Comparison of ENCODE assay signal across 10 cellular contexts in the genomic region with DNA sequence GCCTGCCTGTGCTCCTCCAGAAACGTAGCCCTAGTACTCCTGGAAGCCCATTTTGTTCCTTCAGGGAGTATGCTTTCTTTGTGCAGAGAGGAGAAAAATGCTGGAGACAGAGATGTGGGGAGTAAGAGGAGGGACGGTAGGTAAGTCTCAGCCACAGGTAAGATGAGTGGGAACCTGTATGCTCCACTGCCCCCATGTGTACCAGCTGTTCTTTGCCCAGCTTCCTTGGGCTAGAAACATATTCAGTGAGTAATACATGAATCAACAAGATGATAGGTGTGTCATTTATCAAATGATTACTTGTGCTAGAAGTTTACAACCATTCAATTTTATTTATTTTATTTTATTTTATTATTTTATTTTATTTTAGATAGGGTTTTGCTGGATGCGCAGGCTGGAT. TPM values are rescaled to one million over a fixed set of nuclear protein-coding genes. Genes with fewer than 3 reads are reported as not detected.
DNase-seq lines count a peak whose midpoint lies in the region; ATAC-seq and TF ChIP-seq lines count a peak whose summit lies in the region.
"Had no signal": no experiment of that assay in that cellular context is flagged by ENCODE, and none has a peak within 500 bp of the region (broad histone marks: within the 10 kb centered on the region; RNA-seq: fewer than 3 reads in every experiment).

No MANE protein-coding gene starts in this region.

- H3K4me3 ChIP-seq in left ventricle myocardium inferior (peak overlapping the region; percentile 36), MM.1S (ENCODE audit: low read length) (peak overlapping the region; percentile 50)

- ATAC-seq in Right ventricle myocardium inferior: no peak
- ATAC-seq in effector memory CD8-positive, alpha-beta T cell (replicated peaks): peak; percentile 58

- no peak overlapping the region for H3K27ac ChIP-seq in left ventricle myocardium inferior (replicated peaks)
- H3K27ac ChIP-seq in MM.1S (ENCODE audit: low read length): no peak overlapping the region
- H3K27ac ChIP-seq: HL-60 had no signal

- peaks cover 21% of the 10 kb centered on the region for H3K4me1 ChIP-seq in left ventricle myocardium inferior
- 0 out of 2 replicates have a peak, but pooled peaks cover 2% of the 10 kb centered on the region for H3K4me1 ChIP-seq in MM.1S (ENCODE audit: low read length)

- H3K9me3 ChIP-seq in left ventricle myocardium inferior (replicated peaks) (no peaks in the 10 kb centered on the region), MM.1S (replicated peaks; ENCODE audit: insufficient read depth, low read length) (no peaks in the 10 kb centered on the region)

- peaks cover 25 to 49% of the 10 kb centered on the region in 2 donors for H3K4me1 Mint-ChIP-seq in effector memory CD8-positive, alpha-beta T cell (ENCODE audit: low read depth in 2 of 2)
- peaks cover 59% of the 10 kb centered on the region for H3K4me1 Mint-ChIP-seq in mesothelial cell of epicardium

- H3K27me3 ChIP-seq in left ventricle myocardium inferior (ENCODE audit: low read depth) (no peaks in the 10 kb centered on the region), MM.1S (replicated peaks; ENCODE audit: insufficient read depth, low read length) (no peaks in the 10 kb centered on the region)

- no peak for DNase-seq in left ventricle myocardium inferior
- no peak for DNase-seq in Right ventricle myocardium inferior (ENCODE audit: missing footprints)
- DNase-seq in MM.1S: no peak
- DNase-seq in effector memory CD8-positive, alpha-beta T cell: no peak
- DNase-seq in NCI-H146 (lab: John Stamatoyannopoulos, UW): no peak
- no peak for DNase-seq in SKM-1 treated with dmso at 0.1 percent for 144 hours (lab: John Stamatoyannopoulos, UW; ENCODE audit: unreplicated experiment)
- DNase-seq in mesothelial cell of epicardium (ENCODE audit: low spot score in 2 of 2, unreplicated experiment in 2 of 2): no peak
- DNase-seq in GM19240 (ENCODE audit: insufficient read length, low spot score): no peak
- DNase-seq: NCI-H446 had no signal

- H3K27me3 Mint-ChIP-seq in effector memory CD8-positive, alpha-beta T cell: no peaks in the 10 kb centered on the region
- no peaks in the 10 kb centered on the region for H3K27me3 Mint-ChIP-seq in mesothelial cell of epicardium (ENCODE audit: low read depth)

- 0 out of 2 replicates have a peak overlapping the region, but pooled peaks have one; percentile 36 for H3K9ac ChIP-seq in MM.1S (ENCODE audit: low read length)

- no peaks in the 10 kb centered on the region for H3K36me3 ChIP-seq in left ventricle myocardium inferior
- no peaks in the 10 kb centered on the region for H3K36me3 ChIP-seq in MM.1S (replicated peaks; ENCODE audit: insufficient read depth, low read length)

- H3F3A ChIP-seq in MM.1S (ENCODE audit: insufficient read depth, low read length): no peaks in the 10 kb centered on the region

- H3K36me3 Mint-ChIP-seq in effector memory CD8-positive, alpha-beta T cell (ENCODE audit: insufficient read depth): peaks cover 9% of the 10 kb centered on the region
- no peaks in the 10 kb centered on the region for H3K36me3 Mint-ChIP-seq in mesothelial cell of epicardium

- no peaks in the 10 kb centered on the region for H3K9me2 ChIP-seq in MM.1S (replicated peaks; ENCODE audit: insufficient read depth, low read length)

- no peaks in the 10 kb centered on the region for H4K20me1 ChIP-seq in MM.1S (ENCODE audit: insufficient read depth, low read length)

- no peaks in the 10 kb centered on the region for H3K79me2 ChIP-seq in MM.1S (ENCODE audit: low read length)

- peak overlapping the region; percentile 83 for H3K4me2 ChIP-seq in MM.1S (ENCODE audit: low read depth, low read length)

- peak overlapping the region; percentile 71 to 74 for H3K4me3 Mint-ChIP-seq in effector memory CD8-positive, alpha-beta T cell
- no peak overlapping the region for H3K4me3 Mint-ChIP-seq in mesothelial cell of epicardium

- H3K27ac Mint-ChIP-seq in effector memory CD8-positive, alpha-beta T cell: peak overlapping the region; percentile 49 to 64
- H3K27ac Mint-ChIP-seq in mesothelial cell of epicardium: no peak overlapping the region

- no peak for TF ChIP-seq CTCF in left ventricle myocardium inferior (IDR thresholded peaks at IDR 0.05; ENCODE audit: borderline replicate concordance)
- TF ChIP-seq CTCF in MM.1S (IDR thresholded peaks at IDR 0.05; ENCODE audit: low read length): 0 out of 2 replicates have a peak, but pooled peaks have one; percentile 8
- no peak for TF ChIP-seq CTCF in mesothelial cell of epicardium (IDR thresholded peaks at IDR 0.05; ENCODE audit: unreplicated experiment)

- peak overlapping the region; percentile 69 for H2AFZ ChIP-seq in MM.1S (ENCODE audit: low read length)

- H3K9me3 Mint-ChIP-seq in effector memory CD8-positive, alpha-beta T cell: no peaks in the 10 kb centered on the region
- H3K9me3 Mint-ChIP-seq in mesothelial cell of epicardium: no peaks in the 10 kb centered on the region

- intact Hi-C loops in left ventricle myocardium inferior (cut with micrococcal nuclease): no loop called here
- intact Hi-C loops in Right ventricle myocardium inferior (cut with DNase I): loop anchor here (5.0 kb wide), 1 partner anchor 42 kb away; no protein-coding TSS in a partner anchor

RNA-seq across cellular contexts. Expression of a gene that starts 13.6 kb away (rescaled TPM):
- total RNA-seq in left ventricle myocardium inferior: 11.5 TPM
- 16.7 TPM for total RNA-seq in Right ventricle myocardium inferior
- 20.6 to 23.5 TPM (median 23.1 TPM) in 3 replicates for total RNA-seq in mesothelial cell of epicardium
